ENCODE assay signal across 11 cellular contexts in genomic region chr3:66376568-66376967, GRCh38.
DNase-seq lines count a peak whose midpoint lies in the region; ATAC-seq and TF ChIP-seq lines count a peak whose summit lies in the region.
"Had no signal": no experiment of that assay in that cellular context is flagged by ENCODE, and none has a peak within 500 bp of the region (broad histone marks: within the 10 kb centered on the region; RNA-seq: fewer than 3 reads in every experiment).

No MANE protein-coding gene starts in this region.

- no peaks in the 10 kb centered on the region; the same call in 1 of the 2 replicates for H3K4me1 ChIP-seq in PC-3 (ENCODE audit: insufficient read depth, low read length)
- H3K4me1 ChIP-seq in esophagus muscularis mucosa = peaks cover 12 to 21% (median 17%) of the 10 kb centered on the region in 4 donors

- H3K4me2 ChIP-seq in PC-3 (ENCODE audit: low read length) = no peak overlapping the region

- no peak overlapping the region for H3K27ac Mint-ChIP-seq in CD14-positive monocyte
- H3K27ac Mint-ChIP-seq: activated T-cell treated with anti-CD3 and anti-CD28 coated beads, Interleukin-2, amount 50 U/mL, for 24 hours had no signal

- no peak overlapping the region for H3K4me3 Mint-ChIP-seq in CD14-positive monocyte
- H3K4me3 Mint-ChIP-seq: activated T-cell treated with anti-CD3 and anti-CD28 coated beads, Interleukin-2, amount 50 U/mL, for 24 hours had no signal

- no peak for TF ChIP-seq POLR2A in esophagus muscularis mucosa (IDR thresholded peaks at IDR 0.05; ENCODE audit: low read depth)

- H3K27me3 ChIP-seq in PC-3 (ENCODE audit: low read length) (no peaks in the 10 kb centered on the region), esophagus muscularis mucosa (no peaks in the 10 kb centered on the region)
- H3K27me3 ChIP-seq: right atrium auricular region had no signal

- H3K9me3 ChIP-seq in PC-3 (ENCODE audit: low read length) (no peaks in the 10 kb centered on the region), esophagus muscularis mucosa (no peaks in the 10 kb centered on the region)
- H3K9me3 ChIP-seq: right atrium auricular region had no signal

- H3K4me3 ChIP-seq in PC-3 (ENCODE audit: low read length) (no peak overlapping the region), esophagus muscularis mucosa (no peak overlapping the region)
- H3K4me3 ChIP-seq: right atrium auricular region had no signal

- WGBS in esophagus muscularis mucosa = 51% methylated on average over 2 of the region's 2 CpGs

- no peak overlapping the region for H2AFZ ChIP-seq in PC-3 (ENCODE audit: low read length)

- H3K9ac ChIP-seq in PC-3 (ENCODE audit: low read length) = no peak overlapping the region

- no peak for ATAC-seq in PC-3
- peak; percentile 82 for ATAC-seq in omental fat pad (ENCODE audit: low FRiP score)
- no peak for ATAC-seq in GM19395 (IDR thresholded peaks at IDR 0.05; ENCODE audit: unreplicated experiment)
- no peak for ATAC-seq in GM18909 (IDR thresholded peaks at IDR 0.05; ENCODE audit: poor library complexity, unreplicated experiment)

- no peak for TF ChIP-seq CTCF in PC-3 (conservative IDR thresholded peaks at IDR 0.05; ENCODE audit: low read depth, low read length)
- TF ChIP-seq CTCF in esophagus muscularis mucosa (IDR thresholded peaks at IDR 0.05) = no peak
- no peak for TF ChIP-seq CTCF in omental fat pad (IDR thresholded peaks at IDR 0.05)
- no peak for TF ChIP-seq CTCF in CD14-positive monocyte (IDR thresholded peaks at IDR 0.05)

- H3K79me2 ChIP-seq in PC-3 (ENCODE audit: low read length) = no peaks in the 10 kb centered on the region

- no TSS peak for BruUV-seq in PC-3 (replicated peaks; lab: Mats Ljungman, UMichigan)

- no peaks in the 10 kb centered on the region for H4K20me1 ChIP-seq in PC-3 (ENCODE audit: low read length)

- TF ChIP-seq EP300 in esophagus muscularis mucosa (IDR thresholded peaks at IDR 0.05) = no peak

- no peaks in the 10 kb centered on the region for H3F3A ChIP-seq in PC-3 (ENCODE audit: low read length, unreplicated experiment)

- CTCF ChIA-PET in PC-3 (lab: Charles Lee) = no interaction called here

- no peaks in the 10 kb centered on the region for H3K9me3 Mint-ChIP-seq in CD14-positive monocyte
- H3K9me3 Mint-ChIP-seq: activated T-cell treated with anti-CD3 and anti-CD28 coated beads, Interleukin-2, amount 50 U/mL, for 24 hours had no signal

- H3K27ac ChIP-seq in PC-3 (ENCODE audit: low read length) (no peak overlapping the region), esophagus muscularis mucosa (replicated peaks in 1 of 4) (peak overlapping the region in 2 of 4 donors; percentile 41 to 49)

- no peaks in the 10 kb centered on the region for H3K9me2 ChIP-seq in PC-3 (replicated peaks; ENCODE audit: low read length)

- no peaks in the 10 kb centered on the region for H3K4me1 Mint-ChIP-seq in CD14-positive monocyte

- POLR2A ChIA-PET in PC-3 (lab: Charles Lee; ENCODE audit: unreplicated experiment) = no interaction called here

- no peaks in the 10 kb centered on the region for H3K27me3 Mint-ChIP-seq in CD14-positive monocyte (ENCODE audit: low read depth in 3 of 3)
- H3K27me3 Mint-ChIP-seq: activated T-cell treated with anti-CD3 and anti-CD28 coated beads, Interleukin-2, amount 50 U/mL, for 24 hours had no signal

- H3K36me3 Mint-ChIP-seq in CD14-positive monocyte = peaks cover 43 to 58% of the 10 kb centered on the region in 2 donors

- intact Hi-C loops in PC-3 (cut with micrococcal nuclease) = no loop called here
- intact Hi-C loops in esophagus muscularis mucosa (cut with DNase I) = no loop called here
- intact Hi-C loops in CD14-positive monocyte (cut with micrococcal nuclease) = no loop called here

- H3K36me3 ChIP-seq in PC-3 (ENCODE audit: low read depth, low read length) = no peaks in the 10 kb centered on the region; the same call in 1 of the 2 replicates
- peaks cover 25 to 70% (median 55%) of the 10 kb centered on the region in 4 donors for H3K36me3 ChIP-seq in esophagus muscularis mucosa

- peak; percentile 94 for DNase-seq in COLO829 (ENCODE audit: low spot score)
- peak; percentile 16 for DNase-seq in PC-3
- DNase-seq in esophagus muscularis mucosa (ENCODE audit: extremely low spot score) = peak; percentile 84
- peak; percentile 66 for DNase-seq in omental fat pad (ENCODE audit: low spot score)
- DNase-seq in D341Med (ENCODE audit: low spot score) = no peak
- no peak for DNase-seq in CD14-positive monocyte (ENCODE audit: low spot score)
- DNase-seq: activated T-cell treated with anti-CD3 and anti-CD28 coated beads, Interleukin-2, amount 50 U/mL, for 24 hours; NCI-H1092 had no signal

Comparison
In these comparisons a context has a peak if more than half of its experiments do, and no peak if none do; other contexts are left out.
1. DNase-seq: peak in COLO829 (single experiment), PC-3 (single experiment), esophagus muscularis mucosa (single experiment) and omental fat pad (single experiment); none in D341Med (single experiment) and CD14-positive monocyte (single experiment).